In genomic region chr3:49705390-49705960, GRCh38 we compare ENCODE assay signal across 34 cellular contexts. TPM values are rescaled to one million over a fixed set of nuclear protein-coding genes. Genes with fewer than 3 reads are reported as not detected.
"Had no signal": no experiment of that assay in that cellular context is flagged by ENCODE, and none has a peak within 500 bp of the region (broad histone marks: within the 10 kb centered on the region; RNA-seq: fewer than 3 reads in every experiment).

No MANE protein-coding gene starts in this region.

- H3K9me3 ChIP-seq: pancreas, prostate gland, spleen, stomach, thoracic aorta, thyroid gland, tibial nerve, upper lobe of left lung, vagina had no signal

- H3K27ac ChIP-seq: pancreas, prostate gland, skin epidermis, stomach, thoracic aorta, thyroid gland, tibial nerve, upper lobe of left lung, vagina had no signal

- H3K36me3 Mint-ChIP-seq: naive B cell; natural killer cell treated with Interleukin-12 subunit alpha and Interleukin-12 subunit beta and Interleukin-15 and Interleukin-18, amount 100 ng/mL, for 72 hours had no signal

- H3K4me1 Mint-ChIP-seq: neural crest cell had no signal

- H3K27me3 Mint-ChIP-seq: naive B cell; naive thymus-derived CD8-positive, alpha-beta T cell; natural killer cell treated with Interleukin-12 subunit alpha and Interleukin-12 subunit beta and Interleukin-15 and Interleukin-18, amount 100 ng/mL, for 72 hours; stimulated activated memory B cell treated with anti-CD40 and anti-IgM and Interleukin-4, amounts not matched to agents 10 μg/mL and 1 μg/mL and 100 μg/mL, for 72 hours; stimulated activated naive CD8-positive, alpha-beta T cell treated with anti-CD3 and anti-CD28 coated beads, Interleukin-15, Interleukin-2, amounts not matched to agents 100 ng/mL and 50 ng/mL, for 24 hours had no signal

- H3K4me2 ChIP-seq: smooth muscle cell had no signal

- ATAC-seq: naive thymus-derived CD8-positive, alpha-beta T cell; natural killer cell treated with Interleukin-12 subunit alpha and Interleukin-12 subunit beta and Interleukin-15 and Interleukin-18, amount 100 ng/mL, for 72 hours; pancreas; right cardiac atrium; sciatic nerve; stimulated activated memory B cell treated with anti-CD40 and anti-IgM and Interleukin-4, amounts not matched to agents 10 μg/mL and 1 μg/mL and 100 μg/mL, for 72 hours had no signal

- H3K27ac Mint-ChIP-seq: naive B cell; naive thymus-derived CD8-positive, alpha-beta T cell; natural killer cell treated with Interleukin-12 subunit alpha and Interleukin-12 subunit beta and Interleukin-15 and Interleukin-18, amount 100 ng/mL, for 72 hours; nephron progenitor cell; stimulated activated memory B cell treated with anti-CD40 and anti-IgM and Interleukin-4, amounts not matched to agents 10 μg/mL and 1 μg/mL and 100 μg/mL, for 72 hours; stimulated activated naive CD8-positive, alpha-beta T cell treated with anti-CD3 and anti-CD28 coated beads, Interleukin-15, Interleukin-2, amounts not matched to agents 100 ng/mL and 50 ng/mL, for 24 hours had no signal

- FAIRE-seq: pancreas, urothelium cell line had no signal

- H3K4me3 Mint-ChIP-seq: naive B cell; naive thymus-derived CD8-positive, alpha-beta T cell; natural killer cell treated with Interleukin-12 subunit alpha and Interleukin-12 subunit beta and Interleukin-15 and Interleukin-18, amount 100 ng/mL, for 72 hours; nephron progenitor cell; neural crest cell; stimulated activated memory B cell treated with anti-CD40 and anti-IgM and Interleukin-4, amounts not matched to agents 10 μg/mL and 1 μg/mL and 100 μg/mL, for 72 hours; stimulated activated naive CD8-positive, alpha-beta T cell treated with anti-CD3 and anti-CD28 coated beads, Interleukin-15, Interleukin-2, amounts not matched to agents 100 ng/mL and 50 ng/mL, for 24 hours had no signal

- H3K4me1 ChIP-seq: pancreas, prostate gland, thyroid gland, vagina had no signal

- H3K9me3 Mint-ChIP-seq: naive B cell; naive thymus-derived CD8-positive, alpha-beta T cell; natural killer cell treated with Interleukin-12 subunit alpha and Interleukin-12 subunit beta and Interleukin-15 and Interleukin-18, amount 100 ng/mL, for 72 hours; nephron progenitor cell; neural crest cell; stimulated activated memory B cell treated with anti-CD40 and anti-IgM and Interleukin-4, amounts not matched to agents 10 μg/mL and 1 μg/mL and 100 μg/mL, for 72 hours; stimulated activated naive CD8-positive, alpha-beta T cell treated with anti-CD3 and anti-CD28 coated beads, Interleukin-15, Interleukin-2, amounts not matched to agents 100 ng/mL and 50 ng/mL, for 24 hours had no signal

- H3K4me3 ChIP-seq: pancreas, prostate gland, skin epidermis, smooth muscle cell, spleen, stomach, thoracic aorta, thyroid gland, tibial nerve, upper lobe of left lung, vagina had no signal

- DNase-seq: naive B cell; nephron progenitor cell; occipital lobe; retina; spleen; stimulated activated CD4-positive, alpha-beta T cell treated with anti-CD3 and anti-CD28 coated beads, Interleukin-12 subunit alpha, Interleukin-12 subunit beta, amount 100 ng/mL, for 4 hours; stimulated activated CD4-positive, alpha-beta T cell treated with anti-CD3 and anti-CD28 coated beads, Interleukin-1b, Interleukin-23, amount 100 ng/mL, for 48 hours; stimulated activated CD4-positive, alpha-beta T cell treated with anti-CD3 and anti-CD28 coated beads, Interleukin-4, amount 100 ng/mL, for 1 hour; stimulated activated CD4-positive, alpha-beta T cell treated with anti-CD3 and anti-CD28 coated beads, Interleukin-4, amount 100 ng/mL, for 4 hours; stimulated activated CD8-positive, alpha-beta memory T cell treated with anti-CD3 and anti-CD28 coated beads, Interleukin-4, amount 100 ng/mL, for 48 hours; stimulated activated naive CD4-positive, alpha-beta T cell treated with Interleukin-2 at 50 U/mL for 16 hours; stomach; thyroid gland; trophoblast cell; upper lobe of left lung had no signal

- H3K27me3 ChIP-seq: pancreas, spleen, stomach, thyroid gland, tibial nerve, upper lobe of left lung, vagina had no signal

RNA-seq across cellular contexts. Expression of gene AMIGO3, which starts 14.0 kb away (rescaled TPM):
- total RNA-seq: osteocyte, pancreas, posterior vena cava, pulmonary artery endothelial cell, sciatic nerve, ureter, vagina had no signal
